In the genomic region with DNA sequence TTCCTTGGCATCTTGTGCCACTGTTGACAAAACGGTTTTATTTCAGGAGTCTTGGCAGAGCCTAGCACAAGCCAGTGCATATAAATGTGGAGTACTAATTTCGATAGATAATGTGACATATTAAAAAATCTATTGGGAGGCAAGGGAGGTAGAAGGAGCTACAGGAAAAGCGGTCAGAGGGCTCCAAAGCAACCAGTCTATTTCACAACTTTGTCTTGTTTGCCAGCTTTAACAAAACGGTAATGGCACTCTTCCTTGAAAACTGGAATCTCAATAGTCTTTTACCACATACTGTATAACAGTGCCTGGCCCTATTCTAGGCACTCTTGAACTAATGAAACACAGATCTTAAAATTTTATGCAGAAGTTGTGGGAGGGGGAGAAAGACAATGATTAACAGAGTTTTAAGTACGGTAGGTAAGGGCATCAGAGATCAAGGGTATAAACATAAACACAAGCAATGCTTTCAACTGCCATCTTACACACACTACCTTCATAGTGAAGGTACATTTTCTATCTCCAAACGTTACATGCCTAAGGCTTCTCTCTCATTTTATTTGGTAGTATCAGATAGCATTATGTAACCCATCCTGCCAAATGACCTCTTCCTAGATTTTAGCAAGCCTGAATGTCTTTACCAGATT, we compare ENCODE assay signal across 8 cellular contexts. TPM values are rescaled to one million over a fixed set of nuclear protein-coding genes. Genes with fewer than 3 reads are reported as not detected.
DNase-seq lines count a peak whose midpoint lies in the region; ATAC-seq and TF ChIP-seq lines count a peak whose summit lies in the region.

No MANE protein-coding gene starts in this region.

- H3K9ac ChIP-seq in NT2/D1 (ENCODE audit: insufficient read length, low read depth) (peak overlapping the region; percentile 99), endodermal cell (ENCODE audit: extremely low read depth, low read length, poor library complexity, severe bottlenecking) (peak overlapping the region; percentile 99)

- H3K4me3 ChIP-seq in NT2/D1 (ENCODE audit: insufficient read length, low read depth) (peak overlapping the region; percentile 70), endodermal cell (ENCODE audit: low read length) (peak overlapping the region; percentile 96), osteoblast (ENCODE audit: insufficient read depth, low read length) (peak overlapping the region; percentile 87)

- DNase-seq in ELR (ENCODE audit: low read depth) (peak; percentile 40), NT2/D1 (ENCODE audit: low read depth, low spot score) (no peak), endodermal cell (no peak), osteoblast (ENCODE audit: insufficient read length, low spot score, missing footprints) (no peak), T1000 (lab: John Stamatoyannopoulos, UW) (no peak), NCI-H1092 treated with DMSO at 0.1 percent for 48 hours (lab: John Stamatoyannopoulos, UW) (no peak)

- ATAC-seq in HG03460 (IDR thresholded peaks at IDR 0.05; ENCODE audit: unreplicated experiment): no peak
- ATAC-seq in GM19328 (IDR thresholded peaks at IDR 0.05; ENCODE audit: unreplicated experiment): no peak

- peaks cover 46% of the 10 kb centered on the region for H3K79me2 ChIP-seq in osteoblast (ENCODE audit: insufficient read depth, low read length)

- no peak overlapping the region for H2AFZ ChIP-seq in osteoblast (ENCODE audit: low read length)

- H3K27me3 Mint-ChIP-seq in endodermal cell (ENCODE audit: insufficient read depth): no peaks in the 10 kb centered on the region

- 22 to 39% methylated on average over 3 to 6 of the region's 6 CpGs for WGBS in endodermal cell (ENCODE audit: insufficient coverage in 1 of 2, insufficient read length in 1 of 2), 2 experiments

- peaks cover 14% of the 10 kb centered on the region for H3K4me1 Mint-ChIP-seq in endodermal cell

- peaks cover 37% of the 10 kb centered on the region for H3K36me3 Mint-ChIP-seq in endodermal cell (ENCODE audit: low read depth)

- H3K27me3 ChIP-seq in NT2/D1 (ENCODE audit: insufficient read depth, insufficient read length): no peaks in the 10 kb centered on the region
- no peaks in the 10 kb centered on the region for H3K27me3 ChIP-seq in endodermal cell (ENCODE audit: control insufficient read depth, insufficient read depth, low read length, poor library complexity, severe bottlenecking)
- H3K27me3 ChIP-seq in osteoblast (ENCODE audit: insufficient read depth, low read length): no peaks in the 10 kb centered on the region

- H3K4me2 ChIP-seq in osteoblast (ENCODE audit: insufficient read depth, low read length): peak overlapping the region; percentile 92

- no peaks in the 10 kb centered on the region for H3K4me1 ChIP-seq in NT2/D1 (ENCODE audit: insufficient read depth, insufficient read length)
- no peaks in the 10 kb centered on the region for H3K4me1 ChIP-seq in endodermal cell (ENCODE audit: control insufficient read depth, insufficient read depth, low read length)
- H3K4me1 ChIP-seq in osteoblast (ENCODE audit: insufficient read depth, low read length): peaks cover 18% of the 10 kb centered on the region

- peaks cover 1% of the 10 kb centered on the region for H3K9me3 Mint-ChIP-seq in endodermal cell

- H3K4me3 Mint-ChIP-seq in endodermal cell: peak overlapping the region; percentile 100

- no peak for TF ChIP-seq CTCF in endodermal cell (conservative IDR thresholded peaks at IDR 0.05)
- no peak for TF ChIP-seq CTCF in osteoblast (IDR thresholded peaks at IDR 0.05; ENCODE audit: extremely low read depth, low read depth, low read length)

- H4K20me1 ChIP-seq in osteoblast (ENCODE audit: insufficient read depth, low read length): peaks cover 38% of the 10 kb centered on the region

- no peak overlapping the region for H3K27ac ChIP-seq in endodermal cell (ENCODE audit: low read depth, low read length)
- H3K27ac ChIP-seq in osteoblast (ENCODE audit: low read depth, low read length): peak overlapping the region; percentile 79

- peaks cover 40% of the 10 kb centered on the region for H3K36me3 ChIP-seq in NT2/D1 (ENCODE audit: insufficient read depth, insufficient read length, low read length)
- peaks cover 49% of the 10 kb centered on the region for H3K36me3 ChIP-seq in endodermal cell (ENCODE audit: control insufficient read depth, insufficient read depth, low read length)
- peaks cover 40% of the 10 kb centered on the region for H3K36me3 ChIP-seq in osteoblast (ENCODE audit: insufficient read depth, low read length)

- H3K27ac Mint-ChIP-seq in endodermal cell: peak overlapping the region; percentile 80

- H3K9me3 ChIP-seq in NT2/D1 (ENCODE audit: insufficient read depth, low read length): no peaks in the 10 kb centered on the region
- H3K9me3 ChIP-seq in endodermal cell (ENCODE audit: control insufficient read depth, low read length): no peaks in the 10 kb centered on the region
- no peaks in the 10 kb centered on the region for H3K9me3 ChIP-seq in osteoblast (ENCODE audit: low read depth, low read length)

RNA-seq across cellular contexts. Expression of a gene that starts 33.5 kb away (rescaled TPM):
- total RNA-seq in endodermal cell (100 to 1,000 TPM; 121 to 123 TPM), osteoblast (59.4 and 59.8 TPM in 2 replicates)
- polyA plus RNA-seq in endodermal cell (2013, experiment 1 of 2): 118 TPM
- polyA plus RNA-seq in endodermal cell (2013, experiment 2 of 2): 104 TPM
